ENCODE assay signal across 8 cellular contexts in the genomic region with DNA sequence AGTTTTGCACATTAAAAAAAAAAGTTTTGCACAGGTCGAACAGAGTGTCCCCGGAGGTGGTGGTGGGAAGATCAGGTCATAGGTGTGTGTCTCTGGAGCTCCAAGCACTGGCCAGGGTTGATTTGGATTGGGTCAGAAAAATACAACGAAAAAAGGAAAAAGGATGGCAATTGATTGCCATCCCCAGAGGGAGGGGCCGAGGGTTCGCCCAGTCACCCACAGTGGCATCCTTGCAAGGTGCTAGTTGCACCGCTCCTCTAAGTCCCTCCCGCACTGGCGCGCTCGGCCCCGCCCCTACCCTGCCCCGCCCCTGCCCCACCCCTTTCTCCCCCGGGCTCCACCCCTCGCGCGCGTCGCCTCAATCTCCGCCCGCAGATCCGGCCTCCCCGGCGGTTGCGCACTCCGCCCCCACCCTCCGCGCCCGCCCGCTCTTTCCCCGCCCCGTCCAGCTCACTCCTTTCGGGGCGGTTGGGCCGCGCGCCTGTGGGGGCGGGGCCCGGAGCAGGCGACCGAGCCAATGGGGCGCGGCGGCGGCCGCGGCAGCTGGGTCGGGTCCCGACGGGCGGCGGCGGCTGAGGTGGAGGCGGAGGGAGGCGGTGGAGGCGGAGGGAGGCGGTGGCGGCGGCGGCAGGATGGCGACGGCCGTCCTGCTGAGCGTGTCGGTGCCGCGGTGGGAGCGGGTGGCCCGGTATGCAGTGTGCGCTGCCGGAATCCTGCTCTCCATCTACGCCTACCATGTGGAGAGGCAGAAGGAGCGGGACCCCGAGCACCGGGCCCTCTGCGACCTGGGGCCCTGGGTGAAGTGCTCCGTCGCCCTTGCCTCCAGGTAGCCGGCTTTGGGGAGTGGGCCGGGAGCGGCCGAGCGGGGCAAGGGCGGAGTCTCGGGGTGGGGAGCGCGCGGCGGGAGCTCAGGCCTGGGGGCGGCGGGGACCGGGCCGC. TPM values are rescaled to one million over a fixed set of nuclear protein-coding genes. Genes with fewer than 3 reads are reported as not detected.
A peak's percentile ranks its signal among the peaks of the same experiment; 100 is the strongest.
DNase-seq lines count a peak whose midpoint lies in the region; ATAC-seq and TF ChIP-seq lines count a peak whose summit lies in the region.

No MANE protein-coding gene starts in this region.

- no peaks in the 10 kb centered on the region for H3K9me3 ChIP-seq in CD8-positive, alpha-beta T cell (ENCODE audit: low read length)
- no peaks in the 10 kb centered on the region for H3K9me3 ChIP-seq in duodenal mucosa (ENCODE audit: control insufficient read depth in 1 of 2, low read length in 2 of 2)

- peak overlapping the region; percentile 62 for H3K27ac ChIP-seq in CD8-positive, alpha-beta T cell (ENCODE audit: low read depth, low read length)
- peak overlapping the region; percentile 83 for H3K27ac ChIP-seq in duodenal mucosa (ENCODE audit: low read depth, low read length)

- H3K27me3 ChIP-seq in CD8-positive, alpha-beta T cell (ENCODE audit: insufficient read depth, low read length): no peaks in the 10 kb centered on the region
- no peaks in the 10 kb centered on the region for H3K27me3 ChIP-seq in duodenal mucosa (ENCODE audit: control insufficient read depth in 1 of 2, insufficient read depth in 2 of 2, low read length in 2 of 2)

- intact Hi-C loops in CD8-positive, alpha-beta T cell (cut with DNase I, micrococcal nuclease): loop anchor here (1.0 to 10.0 kb wide), 11 partner anchors 32 to 1959 kb away; a partner anchor contains a TSS
- intact Hi-C loops in activated CD4-positive, alpha-beta memory T cell treated with anti-CD3 and anti-CD28 coated beads for 36 hours (cut with micrococcal nuclease): loop anchor here (1.0 to 2.0 kb wide), 5 partner anchors 32 to 1111 kb away; a partner anchor contains a TSS

- peak; percentile 89 for ATAC-seq in CD8-positive, alpha-beta T cell
- peak; percentile 90 for ATAC-seq in GM19452 (IDR thresholded peaks at IDR 0.05; ENCODE audit: unreplicated experiment)
- peak; percentile 86 for ATAC-seq in HG03571 (IDR thresholded peaks at IDR 0.05; ENCODE audit: unreplicated experiment)

- no peaks in the 10 kb centered on the region for H3K27me3 Mint-ChIP-seq in CD8-positive, alpha-beta T cell (ENCODE audit: low read depth)
- H3K27me3 Mint-ChIP-seq in activated CD4-positive, alpha-beta memory T cell treated with anti-CD3 and anti-CD28 coated beads for 36 hours: no peaks in the 10 kb centered on the region

- H3K9me3 Mint-ChIP-seq in CD8-positive, alpha-beta T cell: peaks cover 2% of the 10 kb centered on the region
- H3K9me3 Mint-ChIP-seq in activated CD4-positive, alpha-beta memory T cell treated with anti-CD3 and anti-CD28 coated beads for 36 hours: no peaks in the 10 kb centered on the region

- peak overlapping the region; percentile 52 for H3K4me3 ChIP-seq in CD8-positive, alpha-beta T cell (ENCODE audit: low read depth, low read length)
- peak overlapping the region in 1 of 2 donors; percentile 78 for H3K4me3 ChIP-seq in duodenal mucosa (ENCODE audit: low read depth in 1 of 2, low read length in 2 of 2)

- DNase-seq in CD8-positive, alpha-beta T cell: peak; percentile 87 to 97 (median 93)
- DNase-seq in NCI-H774 (lab: John Stamatoyannopoulos, UW) (peak; percentile 90), lung microvascular endothelial cell (ENCODE audit: low read depth in 2 of 2) (peak; percentile 95 to 96)
- peak; percentile 96 for DNase-seq in activated CD4-positive, alpha-beta memory T cell treated with anti-CD3 and anti-CD28 coated beads for 36 hours
- DNase-seq in stimulated activated CD4-positive, alpha-beta T cell treated with anti-CD3 and anti-CD28 coated beads, TNF-alpha, amount 100 ng/mL, for 48 hours (ENCODE audit: low read depth in 3 of 3): peak; percentile 81 to 91 (median 87)

- POLR2A ChIA-PET in CD8-positive, alpha-beta T cell (lab: Charles Lee): interaction anchor here (0.5 to 2.6 kb wide), 7 partner anchors 31 to 1701 kb away, joined by 3 to 21 read pairs (median 4); a partner anchor contains a TSS
- POLR2A ChIA-PET in activated CD4-positive, alpha-beta memory T cell treated with anti-CD3 and anti-CD28 coated beads for 36 hours (lab: Charles Lee): interaction anchor here (2.1 to 3.8 kb wide), 2 partner anchors 32 to 135 kb away, joined by 6 to 15 read pairs; a partner anchor contains a TSS

- peaks cover 14% of the 10 kb centered on the region for H3K4me1 Mint-ChIP-seq in CD8-positive, alpha-beta T cell (ENCODE audit: low read depth)
- peaks cover 13% of the 10 kb centered on the region for H3K4me1 Mint-ChIP-seq in activated CD4-positive, alpha-beta memory T cell treated with anti-CD3 and anti-CD28 coated beads for 36 hours (ENCODE audit: low read depth)

- H3K36me3 ChIP-seq in CD8-positive, alpha-beta T cell (ENCODE audit: insufficient read depth, low read length): no peaks in the 10 kb centered on the region
- H3K36me3 ChIP-seq in duodenal mucosa (ENCODE audit: control insufficient read depth in 1 of 2, insufficient read depth in 2 of 2, low read length in 2 of 2): no peaks in the 10 kb centered on the region

- peaks cover 11% of the 10 kb centered on the region for H3K4me1 ChIP-seq in CD8-positive, alpha-beta T cell (ENCODE audit: insufficient read depth, low read length)
- peaks cover 3 to 8% of the 10 kb centered on the region in 2 donors for H3K4me1 ChIP-seq in duodenal mucosa (ENCODE audit: control insufficient read depth in 1 of 2, insufficient read depth in 2 of 2, low read length in 2 of 2)

- no peaks in the 10 kb centered on the region for H3K36me3 Mint-ChIP-seq in CD8-positive, alpha-beta T cell
- H3K36me3 Mint-ChIP-seq in activated CD4-positive, alpha-beta memory T cell treated with anti-CD3 and anti-CD28 coated beads for 36 hours: no peaks in the 10 kb centered on the region

- peak overlapping the region; percentile 79 for H3K4me3 Mint-ChIP-seq in CD8-positive, alpha-beta T cell
- peak overlapping the region; percentile 73 for H3K4me3 Mint-ChIP-seq in activated CD4-positive, alpha-beta memory T cell treated with anti-CD3 and anti-CD28 coated beads for 36 hours

- CTCF ChIA-PET in CD8-positive, alpha-beta T cell (lab: Charles Lee): no interaction called here
- CTCF ChIA-PET in activated CD4-positive, alpha-beta memory T cell treated with anti-CD3 and anti-CD28 coated beads for 36 hours (lab: Charles Lee): interaction anchor here (0.7 kb wide), 1 partner anchor 180 kb away, joined by 5 read pairs; no protein-coding TSS in a partner anchor

- TF ChIP-seq CTCF in CD8-positive, alpha-beta T cell (IDR thresholded peaks at IDR 0.05): peak; percentile 16

- peak overlapping the region in 1 of 2 donors; percentile 57 for H3K9ac ChIP-seq in duodenal mucosa (ENCODE audit: low read depth in 1 of 2, low read length in 2 of 2)

- H3K27ac Mint-ChIP-seq in CD8-positive, alpha-beta T cell: peak overlapping the region; percentile 80
- no peak overlapping the region for H3K27ac Mint-ChIP-seq in activated CD4-positive, alpha-beta memory T cell treated with anti-CD3 and anti-CD28 coated beads for 36 hours

RNA-seq across cellular contexts. Expression of a gene that starts 31.5 kb away (rescaled TPM):
- 10 to 100 TPM; 16.4 to 17.2 TPM for total RNA-seq in CD8-positive, alpha-beta T cell
- total RNA-seq in activated CD4-positive, alpha-beta memory T cell treated with anti-CD3 and anti-CD28 coated beads for 36 hours: 1 to 10 TPM; 8.2 to 8.7 TPM
- total RNA-seq in lung microvascular endothelial cell: 4.2 and 5.9 TPM in 2 replicates

RNA-seq across cellular contexts. Expression of a gene that starts 47.2 kb away (rescaled TPM):
- total RNA-seq in CD8-positive, alpha-beta T cell: 1 to 10 TPM; 1.3 to 1.8 TPM
- total RNA-seq in activated CD4-positive, alpha-beta memory T cell treated with anti-CD3 and anti-CD28 coated beads for 36 hours: 1 to 10 TPM; 3.3 to 4.2 TPM
- total RNA-seq in lung microvascular endothelial cell: 2.6 and 3.1 TPM in 2 replicates
